Comparison of ENCODE assay signal across 19 cellular contexts in the genomic region with DNA sequence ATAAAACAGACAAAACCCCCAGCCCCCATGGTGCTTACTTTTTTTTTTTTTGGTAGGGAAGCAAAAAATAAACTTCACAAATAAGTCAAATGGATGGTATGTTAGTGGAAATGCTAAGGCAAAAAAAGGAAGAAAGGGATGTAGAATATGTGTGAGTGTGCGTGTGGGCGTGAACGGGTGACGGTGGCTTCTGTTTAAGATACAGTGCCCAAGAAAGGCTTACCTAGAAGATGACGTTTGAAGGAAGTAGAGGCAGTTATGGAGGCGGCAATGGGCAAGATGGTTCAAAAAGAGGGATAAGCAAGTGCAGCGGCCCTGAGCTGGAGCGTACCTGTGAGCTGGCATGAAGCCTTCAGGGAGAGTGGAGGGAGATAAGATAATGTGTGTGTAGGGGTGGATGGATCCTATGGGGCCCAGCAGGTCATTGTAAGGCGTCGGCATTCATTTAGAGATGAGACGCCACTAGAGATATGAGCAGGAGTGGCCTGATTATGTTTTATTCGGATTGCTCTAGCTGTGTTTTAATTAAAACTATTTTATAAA.
"Had no signal": no experiment of that assay in that cellular context is flagged by ENCODE, and none has a peak within 500 bp of the region (broad histone marks: within the 10 kb centered on the region; RNA-seq: fewer than 3 reads in every experiment).

No MANE protein-coding gene starts in this region.

- H3K4me3 ChIP-seq: coronary artery, lung, spleen, stomach had no signal

- DNase-seq: effector CD4-positive, alpha-beta T cell; immature natural killer cell; left ventricle myocardium superior; mesendoderm; naive thymus-derived CD4-positive, alpha-beta T cell; spleen; stimulated activated CD4-positive, alpha-beta T cell treated with anti-CD3 and anti-CD28 coated beads, Interleukin-15, amount 100 ng/mL, for 24 hours; stimulated activated CD4-positive, alpha-beta T cell treated with anti-CD3 and anti-CD28 coated beads, Interleukin-1b, Interleukin-23, amount 100 ng/mL, for 48 hours; stimulated activated CD4-positive, alpha-beta T cell treated with anti-CD3 and anti-CD28 coated beads, Interleukin-4, amount 100 ng/mL, for 24 hours; stimulated activated naive B cell treated with anti-CD40 and anti-IgM and Interleukin-4, amounts not matched to agents 10 μg/mL and 1 μg/mL and 100 μg/mL, for 72 hours; stomach; substantia nigra had no signal

- H3K27me3 ChIP-seq: spleen, stomach had no signal

- H3K36me3 ChIP-seq: stomach had no signal

- ATAC-seq: esophagus mucosa; left ventricle myocardium superior; naive thymus-derived CD4-positive, alpha-beta T cell; sciatic nerve; stimulated activated naive B cell treated with anti-CD40 and anti-IgM and Interleukin-4, amounts not matched to agents 10 μg/mL and 1 μg/mL and 100 μg/mL, for 72 hours had no signal

- FAIRE-seq: frontal cortex, keratinocyte, urothelium cell line had no signal

- H3K4me1 ChIP-seq: spleen had no signal

- H3K9me3 ChIP-seq: spleen, stomach had no signal

- H3K27ac ChIP-seq: coronary artery, spleen, stomach had no signal
